Comparison of ENCODE assay signal across 8 cellular contexts in the genomic region with DNA sequence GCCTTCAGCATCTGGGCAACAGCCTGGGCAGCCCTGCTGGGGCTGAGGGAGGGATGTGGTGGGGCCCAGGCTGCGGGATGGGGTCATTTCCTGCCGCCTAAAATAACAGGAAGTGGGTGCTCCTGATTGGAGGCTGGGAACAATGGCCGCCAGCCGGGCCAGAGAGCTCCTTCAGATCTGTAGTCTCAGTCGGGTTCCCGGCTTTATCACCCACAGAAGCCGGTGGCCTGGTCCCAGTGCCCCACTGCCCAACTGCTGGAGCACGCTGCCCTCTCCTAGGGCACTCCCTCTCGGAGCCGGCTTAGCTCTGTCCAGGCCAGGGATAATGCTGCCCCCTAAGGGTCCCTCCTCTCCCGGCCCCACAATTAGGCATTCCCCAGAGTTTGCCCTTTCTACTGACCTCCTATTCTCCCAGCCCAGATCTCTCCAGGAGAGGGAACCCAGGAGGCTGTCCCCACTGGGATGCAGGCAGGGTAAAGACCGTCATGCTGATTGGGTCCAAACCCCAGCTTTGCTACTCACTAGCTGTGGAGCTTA. TPM values are rescaled to one million over a fixed set of nuclear protein-coding genes. Genes with fewer than 3 reads are reported as not detected.
A peak's percentile ranks its signal among the peaks of the same experiment; 100 is the strongest.
DNase-seq lines count a peak whose midpoint lies in the region; ATAC-seq, FAIRE-seq and TF ChIP-seq lines count a peak whose summit lies in the region.

No MANE protein-coding gene starts in this region.

- no peak for DNase-seq in GM12891 (ENCODE audit: insufficient read length, low spot score)
- peak; percentile 90 for DNase-seq in MV-4-11 (lab: John Stamatoyannopoulos, UW)
- DNase-seq in activated CD4-positive, alpha-beta T cell treated with anti-CD3 and anti-CD28 coated beads, Interleukin-2, amount 50 U/mL, for 48 hours, result peak; percentile 76 to 83
- DNase-seq in effector memory CD4-positive, alpha-beta T cell, result peak; percentile 39 to 56 (median 50)
- peak; percentile 61 for DNase-seq in medulla oblongata (ENCODE audit: extremely low spot score)
- DNase-seq in NCI-H748 (lab: John Stamatoyannopoulos, UW; ENCODE audit: unreplicated experiment), result no peak
- DNase-seq in DMS79 treated with DMSO at 0.1 percent for 48 hours (lab: John Stamatoyannopoulos, UW), result no peak

- H3K27ac Mint-ChIP-seq in stimulated activated memory B cell treated with anti-CD40 and anti-IgM and Interleukin-4, amounts not matched to agents 10 μg/mL and 1 μg/mL and 100 μg/mL, for 72 hours, result peak overlapping the region; percentile 94

- peak; percentile 86 for FAIRE-seq in GM12891 (lab: Jason Lieb, UNC)

- peaks cover 59% of the 10 kb centered on the region for H3K4me1 ChIP-seq in effector memory CD4-positive, alpha-beta T cell (ENCODE audit: control insufficient read depth, insufficient read depth, low read length, poor library complexity, severe bottlenecking)

- H3K27me3 ChIP-seq in effector memory CD4-positive, alpha-beta T cell (replicated peaks; ENCODE audit: control insufficient read depth, insufficient read depth, low read length, poor library complexity, severe bottlenecking), result no peaks in the 10 kb centered on the region

- no peaks in the 10 kb centered on the region for H3K27me3 Mint-ChIP-seq in stimulated activated memory B cell treated with anti-CD40 and anti-IgM and Interleukin-4, amounts not matched to agents 10 μg/mL and 1 μg/mL and 100 μg/mL, for 72 hours

- H3K4me1 Mint-ChIP-seq in stimulated activated memory B cell treated with anti-CD40 and anti-IgM and Interleukin-4, amounts not matched to agents 10 μg/mL and 1 μg/mL and 100 μg/mL, for 72 hours, result peaks cover 68% of the 10 kb centered on the region

- H3K27ac ChIP-seq in effector memory CD4-positive, alpha-beta T cell (ENCODE audit: insufficient read depth, low read length, poor library complexity, severe bottlenecking), result peak overlapping the region; percentile 78

- no peaks in the 10 kb centered on the region for H3K36me3 ChIP-seq in effector memory CD4-positive, alpha-beta T cell (ENCODE audit: control insufficient read depth, insufficient read depth, low read length)

- H3K9me3 Mint-ChIP-seq in stimulated activated memory B cell treated with anti-CD40 and anti-IgM and Interleukin-4, amounts not matched to agents 10 μg/mL and 1 μg/mL and 100 μg/mL, for 72 hours, result no peaks in the 10 kb centered on the region

- peak; percentile 52 for ATAC-seq in stimulated activated memory B cell treated with anti-CD40 and anti-IgM and Interleukin-4, amounts not matched to agents 10 μg/mL and 1 μg/mL and 100 μg/mL, for 72 hours

- no peaks in the 10 kb centered on the region for H3K9me3 ChIP-seq in effector memory CD4-positive, alpha-beta T cell (ENCODE audit: control insufficient read depth, low read length)

- peak; percentile 83 for TF ChIP-seq POLR2A in GM12891 (IDR thresholded peaks at IDR 0.05; ENCODE audit: low read depth, low read length)

- H3K36me3 Mint-ChIP-seq in stimulated activated memory B cell treated with anti-CD40 and anti-IgM and Interleukin-4, amounts not matched to agents 10 μg/mL and 1 μg/mL and 100 μg/mL, for 72 hours, result peaks cover 9% of the 10 kb centered on the region

- peak overlapping the region; percentile 79 for H3K4me3 Mint-ChIP-seq in stimulated activated memory B cell treated with anti-CD40 and anti-IgM and Interleukin-4, amounts not matched to agents 10 μg/mL and 1 μg/mL and 100 μg/mL, for 72 hours

- H3K4me3 ChIP-seq in effector memory CD4-positive, alpha-beta T cell (ENCODE audit: insufficient read depth, low read depth, low read length, poor library complexity, severe bottlenecking), result peak overlapping the region; percentile 44

TF ChIP-seq in GM12891, 5 proteins besides CTCF, POLR2A, EP300 and RAD21:
- TF ChIP-seq SPI1 (IDR thresholded peaks at IDR 0.05; ENCODE audit: low read depth, low read length) (peak; percentile 90), POLR2AphosphoS5 (IDR thresholded peaks at IDR 0.05; ENCODE audit: low read depth, low read length) (peak; percentile 84), TAF1 (IDR thresholded peaks at IDR 0.05; ENCODE audit: low read depth, low read length) (peak; percentile 93), POU2F2 (IDR thresholded peaks at IDR 0.05; ENCODE audit: low read depth, low read length) (no peak; the same call in none of the 2 replicates), PAX5 (IDR thresholded peaks at IDR 0.05; ENCODE audit: insufficient read depth, low read length, severe bottlenecking) (no peak)

RNA-seq across cellular contexts. Expression of a gene that starts 5.1 kb away (rescaled TPM):
- polyA plus RNA-seq in GM12891 (2012; ENCODE audit: low read depth, missing spikeins), result 37.9 TPM

RNA-seq across cellular contexts. Expression of a gene that starts 11.7 kb away (rescaled TPM):
- polyA plus RNA-seq in GM12891 (2012; ENCODE audit: low read depth, missing spikeins), result 48.6 TPM

RNA-seq across cellular contexts. Expression of a gene that starts 36.0 kb away (rescaled TPM):
- polyA plus RNA-seq in GM12891 (2012; ENCODE audit: low read depth, missing spikeins), result 0.01 TPM

Comparison
In these comparisons a context has a peak if more than half of its experiments do, and no peak if none do; other contexts are left out.
1. DNase-seq: peak in MV-4-11 (single experiment), activated CD4-positive, alpha-beta T cell treated with anti-CD3 and anti-CD28 coated beads, Interleukin-2, amount 50 U/mL, for 48 hours (2 of 2), effector memory CD4-positive, alpha-beta T cell (3 of 3) and medulla oblongata (single experiment); none in GM12891 (single experiment), NCI-H748 (single experiment) and DMS79 treated with DMSO at 0.1 percent for 48 hours (single experiment).